Comparison of ENCODE assay signal across 7 cellular contexts in genomic region chr14:59481407-59482119, GRCh38. TPM values are rescaled to one million over a fixed set of nuclear protein-coding genes. Genes with fewer than 3 reads are reported as not detected.
DNase-seq lines count a peak whose midpoint lies in the region; TF ChIP-seq lines count a peak whose summit lies in the region.

No MANE protein-coding gene starts in this region.

- H3K4me3 ChIP-seq in GM08714 (ENCODE audit: low read length), result peak overlapping the region; percentile 70; the same call in 1 of the 2 replicates
- H3K4me3 ChIP-seq in Peyer's patch, result no peak overlapping the region
- H3K4me3 ChIP-seq in fibroblast of lung (replicated peaks in 1 of 4; ENCODE audit: control extremely low read depth in 1 of 4, insufficient read depth in 1 of 4, low read depth in 3 of 4, low read length in 4 of 4), result peak overlapping the region; percentile 36 to 91 (median 85)
- peak overlapping the region; percentile 80 for H3K4me3 ChIP-seq in smooth muscle cell
- H3K4me3 ChIP-seq in SJCRH30, result no peak overlapping the region

- H3K4me1 ChIP-seq in Peyer's patch (peaks cover 0 to 43% (median 9%) of the 10 kb centered on the region in 4 donors), fibroblast of lung (ENCODE audit: control insufficient read depth, extremely low read depth, insufficient read depth, low read length) (peaks cover 3% of the 10 kb centered on the region), smooth muscle cell (ENCODE audit: low read depth) (peaks cover 15% of the 10 kb centered on the region), SJCRH30 (peaks cover 5% of the 10 kb centered on the region; the same call in 1 of the 2 replicates)

- H4K20me1 ChIP-seq in fibroblast of lung (ENCODE audit: control insufficient read depth, extremely low read depth, insufficient read depth, low read length), result no peaks in the 10 kb centered on the region
- H4K20me1 ChIP-seq in smooth muscle cell (ENCODE audit: low read depth), result peaks cover 33% of the 10 kb centered on the region

- no peaks in the 10 kb centered on the region for H3F3A ChIP-seq in smooth muscle cell (ENCODE audit: low read depth)

- TF ChIP-seq CTCF in Peyer's patch (IDR thresholded peaks at IDR 0.05) (no peak), fibroblast of lung (conservative IDR thresholded peaks at IDR 0.05 in 1 of 2, IDR thresholded peaks at IDR 0.05 in 1 of 2; ENCODE audit: low read depth in 1 of 2, low read length in 2 of 2) (no peak), smooth muscle cell (IDR thresholded peaks at IDR 0.05; ENCODE audit: borderline replicate concordance, insufficient read depth, poor library complexity, severe bottlenecking) (no peak)

- H3K79me2 ChIP-seq in fibroblast of lung (ENCODE audit: control insufficient read depth, insufficient read depth, low read length) (peaks cover 50% of the 10 kb centered on the region), smooth muscle cell (ENCODE audit: low read depth) (peaks cover 50% of the 10 kb centered on the region)

- DNase-seq in Peyer's patch (no peak), fibroblast of lung (ENCODE audit: low read depth in 2 of 2) (peak; percentile 71 to 87), smooth muscle cell (lab: John Stamatoyannopoulos, UW; ENCODE audit: unreplicated experiment) (no peak), DMS153 (lab: John Stamatoyannopoulos, UW) (no peak), SJCRH30 (no peak)
- no peak for DNase-seq in effector CD8-positive, alpha-beta T cell (lab: John Stamatoyannopoulos, UW)

- no peak overlapping the region for H3K9ac ChIP-seq in fibroblast of lung (ENCODE audit: insufficient read depth, low read length)
- peak overlapping the region; percentile 50 for H3K9ac ChIP-seq in smooth muscle cell (ENCODE audit: low read depth)

- H3K36me3 ChIP-seq in Peyer's patch (peaks cover 0 to 3% (median 0%) of the 10 kb centered on the region in 3 donors), fibroblast of lung (ENCODE audit: control insufficient read depth, insufficient read depth, low read length) (no peaks in the 10 kb centered on the region), smooth muscle cell (ENCODE audit: low read depth) (no peaks in the 10 kb centered on the region), SJCRH30 (peaks cover 15% of the 10 kb centered on the region)

- H3K4me2 ChIP-seq in fibroblast of lung (ENCODE audit: extremely low read depth, insufficient read depth, low read length) (peak overlapping the region; percentile 76), smooth muscle cell (peak overlapping the region; percentile 86)

- peak overlapping the region in 3 of 4 donors; percentile 12 to 93 (median 36) for H3K27ac ChIP-seq in Peyer's patch
- peak overlapping the region; percentile 98 for H3K27ac ChIP-seq in fibroblast of lung (ENCODE audit: insufficient read depth, low read length)
- peak overlapping the region; percentile 83 for H3K27ac ChIP-seq in smooth muscle cell (ENCODE audit: low read depth)
- H3K27ac ChIP-seq in SJCRH30, result no peak overlapping the region; the same call in 1 of the 2 replicates

- H3K9me3 ChIP-seq in Peyer's patch (no peaks in the 10 kb centered on the region), fibroblast of lung (ENCODE audit: control insufficient read depth, insufficient read depth, low read depth, low read length) (no peaks in the 10 kb centered on the region), smooth muscle cell (replicated peaks; ENCODE audit: low read depth) (no peaks in the 10 kb centered on the region), SJCRH30 (replicated peaks) (no peaks in the 10 kb centered on the region)

- TF ChIP-seq POLR2A in Peyer's patch (IDR thresholded peaks at IDR 0.05), result no peak

- WGBS in smooth muscle cell (ENCODE audit: low lambda C conversion rate), result 90% methylated on average over 4 of the region's 4 CpGs

- H3K27me3 ChIP-seq in Peyer's patch, result no peaks in the 10 kb centered on the region
- H3K27me3 ChIP-seq in fibroblast of lung (ENCODE audit: control insufficient read depth, insufficient read depth, low read length), result no peaks in the 10 kb centered on the region
- no peaks in the 10 kb centered on the region for H3K27me3 ChIP-seq in smooth muscle cell (ENCODE audit: low read depth)
- H3K27me3 ChIP-seq in SJCRH30, result no peaks in the 10 kb centered on the region

- H2AFZ ChIP-seq in fibroblast of lung (ENCODE audit: low read length), result no peak overlapping the region
- H2AFZ ChIP-seq in smooth muscle cell (ENCODE audit: low read depth), result no peak overlapping the region

RNA-seq across cellular contexts. Expression of gene L3HYPDH, which starts 2.6 kb away (rescaled TPM):
- total RNA-seq in Peyer's patch (10 to 100 TPM; 17.3 to 86.6 (median 43.3) TPM), fibroblast of lung (39.8 and 50.4 TPM in 2 replicates), smooth muscle cell (33.5 and 45.8 TPM in 2 replicates)
- polyA plus RNA-seq in fibroblast of lung (28.7 and 31.7 TPM in 2 replicates), smooth muscle cell (27.7 and 33.7 TPM in 2 replicates)
- 18.5 and 21.9 TPM in 2 replicates for polyA plus RNA-seq in fibroblast of lung (2012)
- polyA minus RNA-seq in fibroblast of lung (ENCODE audit: low replicate concordance), result 1.9 and 2.1 TPM in 2 replicates
- 10.5 and 13.7 TPM in 2 replicates for total RNA-seq in SJCRH30 (2014; rRNA removed; shearing (Covaris generic))

RNA-seq across cellular contexts. Expression of gene JKAMP, which starts 2.8 kb away (rescaled TPM):
- 10 to 100 TPM; 24.8 to 70.4 (median 59.8) TPM for total RNA-seq in Peyer's patch
- 51.6 and 80.1 TPM in 2 replicates for total RNA-seq in fibroblast of lung
- 175 and 207 TPM in 2 replicates for polyA plus RNA-seq in fibroblast of lung
- polyA plus RNA-seq in fibroblast of lung (2012), result 52.5 and 60.7 TPM in 2 replicates
- polyA minus RNA-seq in fibroblast of lung (ENCODE audit: low replicate concordance), result 53.5 and 101 TPM in 2 replicates
- total RNA-seq in smooth muscle cell, result 141 and 147 TPM in 2 replicates
- 72.3 and 81.2 TPM in 2 replicates for polyA plus RNA-seq in smooth muscle cell
- total RNA-seq in SJCRH30 (2014; rRNA removed; shearing (Covaris generic)), result 55.7 and 65.0 TPM in 2 replicates

RNA-seq across cellular contexts. Expression of gene GPR135, which starts 16.4 kb away (rescaled TPM):
- 1 to 10 TPM; 2.8 to 8.8 (median 6.0) TPM for total RNA-seq in Peyer's patch
- 1.8 and 3.0 TPM in 2 replicates for total RNA-seq in fibroblast of lung
- polyA plus RNA-seq in fibroblast of lung, result 0.78 and 2.1 TPM in 2 replicates
- polyA plus RNA-seq in fibroblast of lung (2012), result 0.78 and 2.1 TPM in 2 replicates
- 0.30 and 0.31 TPM in 2 replicates for polyA minus RNA-seq in fibroblast of lung (ENCODE audit: low replicate concordance)
- total RNA-seq in smooth muscle cell, result 2.1 and 3.1 TPM in 2 replicates
- polyA plus RNA-seq in smooth muscle cell, result 0.40 and 1.1 TPM in 2 replicates
- total RNA-seq in SJCRH30 (2014; rRNA removed; shearing (Covaris generic)), result 1.8 and 2.3 TPM in 2 replicates

Comparison
In these comparisons a context has a peak if more than half of its experiments do, and no peak if none do; other contexts are left out.
1. H3K4me3 ChIP-seq: peak in GM08714 (single experiment), fibroblast of lung (4 of 4) and smooth muscle cell (single experiment); none in Peyer's patch (0 of 4) and SJCRH30 (single experiment).
2. DNase-seq: peak in fibroblast of lung (2 of 2); none in Peyer's patch (0 of 3), smooth muscle cell (single experiment), DMS153 (single experiment), effector CD8-positive, alpha-beta T cell (single experiment) and SJCRH30 (0 of 2).